8 cellular contexts compared by ENCODE assay signal in genomic region chr17:44830359-44831269, GRCh38. TPM values are rescaled to one million over a fixed set of nuclear protein-coding genes. Genes with fewer than 3 reads are reported as not detected.
DNase-seq lines count a peak whose midpoint lies in the region; ATAC-seq and TF ChIP-seq lines count a peak whose summit lies in the region.

No MANE protein-coding gene starts in this region.

- H3K79me2 ChIP-seq in mammary epithelial cell (ENCODE audit: insufficient read depth, low read length), result peaks cover 41% of the 10 kb centered on the region

- 13% methylated on average over 29 of the region's 58 CpGs for WGBS in mammary epithelial cell (ENCODE audit: low coverage, missing lambda C conversion rate)

- H3K4me1 ChIP-seq in RWPE2 (ENCODE audit: insufficient read depth, poor library complexity, severe bottlenecking) (peaks cover 13% of the 10 kb centered on the region), mammary epithelial cell (ENCODE audit: insufficient read depth, low read length) (peaks cover 9% of the 10 kb centered on the region)

- H3K4me2 ChIP-seq in mammary epithelial cell (ENCODE audit: insufficient read depth, low read depth, low read length), result peak overlapping the region; percentile 94

- DNase-seq in RWPE2 (ENCODE audit: low spot score), result no peak
- DNase-seq in mammary epithelial cell, result no peak
- no peak for DNase-seq in kidney epithelial cell (ENCODE audit: low read depth)
- peak in 2 of 3 experiments; percentile 9 to 14 for DNase-seq in stimulated activated CD4-positive, alpha-beta T cell treated with anti-CD3 and anti-CD28 coated beads, TNF-alpha, amount 100 ng/mL, for 4 hours (ENCODE audit: low read depth in 3 of 3)
- no peak for DNase-seq in NCI-H446 (lab: John Stamatoyannopoulos, UW)
- no peak for DNase-seq in effector CD8-positive, alpha-beta T cell (lab: John Stamatoyannopoulos, UW)

- H3K27me3 ChIP-seq in RWPE2 (ENCODE audit: insufficient read depth, poor library complexity, severe bottlenecking) (no peaks in the 10 kb centered on the region), mammary epithelial cell (ENCODE audit: insufficient read depth, low read length) (no peaks in the 10 kb centered on the region), kidney epithelial cell (ENCODE audit: control insufficient read depth, insufficient read depth, low read length) (no peaks in the 10 kb centered on the region)

- H3K36me3 ChIP-seq in RWPE2 (ENCODE audit: low read depth) (no peaks in the 10 kb centered on the region), mammary epithelial cell (ENCODE audit: insufficient read depth, low read length) (no peaks in the 10 kb centered on the region), kidney epithelial cell (ENCODE audit: control insufficient read depth, insufficient read depth, low read length) (no peaks in the 10 kb centered on the region)

- no peak for TF ChIP-seq CTCF in GM12875 (IDR thresholded peaks at IDR 0.05; ENCODE audit: borderline replicate concordance, insufficient read depth, low read depth, low read length)
- TF ChIP-seq CTCF in RWPE2 (IDR thresholded peaks at IDR 0.05; ENCODE audit: poor library complexity, severe bottlenecking), result no peak
- TF ChIP-seq CTCF in mammary epithelial cell (conservative IDR thresholded peaks at IDR 0.05 in 1 of 2, IDR thresholded peaks at IDR 0.05 in 1 of 2; ENCODE audit: extremely low read depth in 1 of 2, insufficient read depth in 1 of 2, low read depth in 1 of 2, low read length in 2 of 2), result no peak
- TF ChIP-seq CTCF in kidney epithelial cell (IDR thresholded peaks at IDR 0.05; ENCODE audit: insufficient read depth, low read length, poor library complexity, severe bottlenecking), result no peak

- H3K9ac ChIP-seq in mammary epithelial cell (ENCODE audit: insufficient read depth, low read length), result peak overlapping the region; percentile 92

- intact Hi-C loops in mammary epithelial cell (cut with micrococcal nuclease), result loop anchor here (5.0 kb wide), 1 partner anchor 37 kb away; no protein-coding TSS in a partner anchor

- BruUV-seq in mammary epithelial cell (replicated peaks; lab: Mats Ljungman, UMichigan), result no TSS peak

- dilution Hi-C loops in mammary epithelial cell (cut with HindIII; ENCODE audit: low sequenced_read_pairs), result no loop called here

- H3K9me3 ChIP-seq in RWPE2 (ENCODE audit: severe bottlenecking), result no peaks in the 10 kb centered on the region
- H3K9me3 ChIP-seq in mammary epithelial cell (replicated peaks; ENCODE audit: insufficient read depth, low read length), result no peaks in the 10 kb centered on the region

- no peaks in the 10 kb centered on the region for H4K20me1 ChIP-seq in mammary epithelial cell (ENCODE audit: insufficient read depth, low read length)

- H2AFZ ChIP-seq in mammary epithelial cell (ENCODE audit: low read depth, low read length), result peak overlapping the region; percentile 95

- H3K27ac ChIP-seq in RWPE2 (ENCODE audit: poor library complexity, severe bottlenecking), result peak overlapping the region; percentile 61
- peak overlapping the region; percentile 35 for H3K27ac ChIP-seq in mammary epithelial cell (ENCODE audit: insufficient read depth, low read depth, low read length)

- CTCF ChIA-PET in mammary epithelial cell (lab: Charles Lee; ENCODE audit: low non-redundant PET), result no interaction called here

- peak overlapping the region; percentile 79 for H3K4me3 ChIP-seq in GM12875 (ENCODE audit: low read depth, low read length)
- H3K4me3 ChIP-seq in RWPE2 (ENCODE audit: severe bottlenecking), result peak overlapping the region; percentile 89
- H3K4me3 ChIP-seq in mammary epithelial cell (replicated peaks in 1 of 3; ENCODE audit: insufficient read depth in 1 of 3, low read depth in 2 of 3, low read length in 3 of 3), result peak overlapping the region; percentile 71 to 98 (median 80)
- H3K4me3 ChIP-seq in kidney epithelial cell (ENCODE audit: low read depth, low read length), result peak overlapping the region; percentile 63

- in situ Hi-C loops in mammary epithelial cell (cut with MboI; ENCODE audit: low sequenced_read_pairs in 2 of 2), result no loop called here

- ATAC-seq in RWPE2 (ENCODE audit: low read depth) (peak; percentile 56), HG03378 (IDR thresholded peaks at IDR 0.05; ENCODE audit: unreplicated experiment) (no peak)

RNA-seq across cellular contexts. Expression of gene GJC1, which starts 0.5 kb away (rescaled TPM):
- total RNA-seq in mammary epithelial cell (10 to 100 TPM in 1 of 2 donors, 1 to 10 TPM in 1; 7.0 to 26.8 TPM), kidney epithelial cell (25.7 and 36.9 TPM in 2 replicates)
- polyA plus RNA-seq in mammary epithelial cell, result 11.1 TPM
- 88.5 TPM for polyA minus RNA-seq in mammary epithelial cell

RNA-seq across cellular contexts. Expression of gene HIGD1B, which starts 17.1 kb away (rescaled TPM):
- total RNA-seq in mammary epithelial cell (not detected), kidney epithelial cell (not detected in 2 replicates)
- not detected for polyA plus RNA-seq in mammary epithelial cell
- not detected for polyA minus RNA-seq in mammary epithelial cell

Comparison
In these comparisons a context has a peak if more than half of its experiments do, and no peak if none do; other contexts are left out.
1. DNase-seq: peak in stimulated activated CD4-positive, alpha-beta T cell treated with anti-CD3 and anti-CD28 coated beads, TNF-alpha, amount 100 ng/mL, for 4 hours (2 of 3); none in RWPE2 (single experiment), mammary epithelial cell (single experiment), kidney epithelial cell (single experiment), NCI-H446 (0 of 2) and effector CD8-positive, alpha-beta T cell (single experiment).
2. Peak in every context shown above with its lines, with median percentiles within 50 percentile points of each other: H3K4me3 ChIP-seq.